ENCODE assay signal across 8 cellular contexts in genomic region chr9:130172858-130173461, GRCh38. TPM values are rescaled to one million over a fixed set of nuclear protein-coding genes. Genes with fewer than 3 reads are reported as not detected.
DNase-seq lines count a peak whose midpoint lies in the region; ATAC-seq and TF ChIP-seq lines count a peak whose summit lies in the region.

No MANE protein-coding gene starts in this region.

- intact Hi-C loops in activated CD4-positive, alpha-beta T cell treated with anti-CD3 and anti-CD28 coated beads for 36 hours (cut with DNase I, micrococcal nuclease): loop anchor here (1.0 to 5.0 kb wide), 5 partner anchors 32 to 69 kb away; no protein-coding TSS in a partner anchor
- intact Hi-C loops in dendritic cell treated with granulocyte-macrophage colony-stimulating factor and Interleukin-4, amounts not matched to agents 40 ng/mL and 50 ng/mL, for 4 days (cut with micrococcal nuclease): no loop called here

- no peak for DNase-seq in HL-60 (ENCODE audit: low read depth in 1 of 2, low spot score in 1 of 2)
- DNase-seq in activated CD4-positive, alpha-beta T cell treated with anti-CD3 and anti-CD28 coated beads for 36 hours: peak; percentile 72
- no peak for DNase-seq in germinal center (ENCODE audit: low spot score)
- DNase-seq in pons (ENCODE audit: low spot score): no peak

- H3K4me1 Mint-ChIP-seq in activated CD4-positive, alpha-beta T cell treated with anti-CD3 and anti-CD28 coated beads for 36 hours: peaks cover 2% of the 10 kb centered on the region
- no peaks in the 10 kb centered on the region for H3K4me1 Mint-ChIP-seq in dendritic cell treated with granulocyte-macrophage colony-stimulating factor and Interleukin-4, amounts not matched to agents 40 ng/mL and 50 ng/mL, for 4 days (ENCODE audit: low read depth)
- H3K4me1 Mint-ChIP-seq in stimulated activated naive CD8-positive, alpha-beta T cell treated with anti-CD3 and anti-CD28 coated beads, Interleukin-15, Interleukin-2, amounts not matched to agents 100 ng/mL and 50 ng/mL, for 24 hours (ENCODE audit: low read depth): peaks cover 5% of the 10 kb centered on the region

- peaks cover 0 to 8% of the 10 kb centered on the region in 2 donors for H3K4me1 ChIP-seq in mucosa of rectum (ENCODE audit: control insufficient read depth in 2 of 2, insufficient read depth in 2 of 2, low read length in 2 of 2)

- H3K4me3 ChIP-seq in HL-60 (replicated peaks; ENCODE audit: insufficient read depth, low read length) (peak overlapping the region; percentile 17; the same call in 1 of the 2 replicates), mucosa of rectum (ENCODE audit: low read length in 2 of 2) (peak overlapping the region; percentile 30 to 62)

- H3K9me3 Mint-ChIP-seq in activated CD4-positive, alpha-beta T cell treated with anti-CD3 and anti-CD28 coated beads for 36 hours (ENCODE audit: low read depth): no peaks in the 10 kb centered on the region
- no peaks in the 10 kb centered on the region for H3K9me3 Mint-ChIP-seq in dendritic cell treated with granulocyte-macrophage colony-stimulating factor and Interleukin-4, amounts not matched to agents 40 ng/mL and 50 ng/mL, for 4 days
- no peaks in the 10 kb centered on the region for H3K9me3 Mint-ChIP-seq in stimulated activated naive CD8-positive, alpha-beta T cell treated with anti-CD3 and anti-CD28 coated beads, Interleukin-15, Interleukin-2, amounts not matched to agents 100 ng/mL and 50 ng/mL, for 24 hours

- TF ChIP-seq CTCF in HL-60 (IDR thresholded peaks at IDR 0.05; ENCODE audit: insufficient read depth, low read length): no peak

- H3K9me3 ChIP-seq in mucosa of rectum (ENCODE audit: control insufficient read depth in 2 of 2, low read length in 2 of 2): no peaks in the 10 kb centered on the region

- CTCF ChIA-PET in activated CD4-positive, alpha-beta T cell treated with anti-CD3 and anti-CD28 coated beads for 36 hours (lab: Charles Lee): interaction anchor here (0.9 kb wide), 1 partner anchor 71 kb away, joined by 5 read pairs; no protein-coding TSS in a partner anchor

- POLR2A ChIA-PET in activated CD4-positive, alpha-beta T cell treated with anti-CD3 and anti-CD28 coated beads for 36 hours (lab: Charles Lee): interaction anchor here (0.5 kb wide), 1 partner anchor 370 kb away, joined by 3 read pairs; no protein-coding TSS in a partner anchor

- H3K27ac Mint-ChIP-seq in activated CD4-positive, alpha-beta T cell treated with anti-CD3 and anti-CD28 coated beads for 36 hours: peak overlapping the region; percentile 51
- H3K27ac Mint-ChIP-seq in dendritic cell treated with granulocyte-macrophage colony-stimulating factor and Interleukin-4, amounts not matched to agents 40 ng/mL and 50 ng/mL, for 4 days: no peak overlapping the region
- no peak overlapping the region for H3K27ac Mint-ChIP-seq in stimulated activated naive CD8-positive, alpha-beta T cell treated with anti-CD3 and anti-CD28 coated beads, Interleukin-15, Interleukin-2, amounts not matched to agents 100 ng/mL and 50 ng/mL, for 24 hours

- H3K36me3 ChIP-seq in mucosa of rectum (ENCODE audit: control insufficient read depth in 2 of 2, insufficient read depth in 2 of 2, low read length in 2 of 2): no peaks in the 10 kb centered on the region

- peaks cover 3% of the 10 kb centered on the region for H3K36me3 Mint-ChIP-seq in activated CD4-positive, alpha-beta T cell treated with anti-CD3 and anti-CD28 coated beads for 36 hours (ENCODE audit: low read depth)
- H3K36me3 Mint-ChIP-seq in dendritic cell treated with granulocyte-macrophage colony-stimulating factor and Interleukin-4, amounts not matched to agents 40 ng/mL and 50 ng/mL, for 4 days (ENCODE audit: low read depth): no peaks in the 10 kb centered on the region
- H3K36me3 Mint-ChIP-seq in stimulated activated naive CD8-positive, alpha-beta T cell treated with anti-CD3 and anti-CD28 coated beads, Interleukin-15, Interleukin-2, amounts not matched to agents 100 ng/mL and 50 ng/mL, for 24 hours (ENCODE audit: low read depth): no peaks in the 10 kb centered on the region

- H3K27me3 Mint-ChIP-seq in activated CD4-positive, alpha-beta T cell treated with anti-CD3 and anti-CD28 coated beads for 36 hours: peaks cover 13% of the 10 kb centered on the region
- H3K27me3 Mint-ChIP-seq in dendritic cell treated with granulocyte-macrophage colony-stimulating factor and Interleukin-4, amounts not matched to agents 40 ng/mL and 50 ng/mL, for 4 days: peaks cover 66% of the 10 kb centered on the region
- H3K27me3 Mint-ChIP-seq in stimulated activated naive CD8-positive, alpha-beta T cell treated with anti-CD3 and anti-CD28 coated beads, Interleukin-15, Interleukin-2, amounts not matched to agents 100 ng/mL and 50 ng/mL, for 24 hours: peaks cover 16% of the 10 kb centered on the region

- H3K27ac ChIP-seq in HL-60 (replicated peaks) (no peak overlapping the region), mucosa of rectum (ENCODE audit: low read depth in 2 of 2, low read length in 2 of 2) (peak overlapping the region in 1 of 2 donors; percentile 39)

- peak; percentile 33 for ATAC-seq in activated CD4-positive, alpha-beta T cell treated with anti-CD3 and anti-CD28 coated beads for 36 hours
- ATAC-seq in GM18517 (IDR thresholded peaks at IDR 0.05; ENCODE audit: unreplicated experiment): no peak

- H3K27me3 ChIP-seq in HL-60 (ENCODE audit: insufficient read depth, poor library complexity, severe bottlenecking) (peaks cover 30% of the 10 kb centered on the region), mucosa of rectum (ENCODE audit: control insufficient read depth in 2 of 2, insufficient read depth in 2 of 2, low read length in 2 of 2) (peaks cover 7% of the 10 kb centered on the region in 2 donors)

- H3K4me3 Mint-ChIP-seq in activated CD4-positive, alpha-beta T cell treated with anti-CD3 and anti-CD28 coated beads for 36 hours: peak overlapping the region; percentile 73
- H3K4me3 Mint-ChIP-seq in dendritic cell treated with granulocyte-macrophage colony-stimulating factor and Interleukin-4, amounts not matched to agents 40 ng/mL and 50 ng/mL, for 4 days: peak overlapping the region; percentile 41
- H3K4me3 Mint-ChIP-seq in stimulated activated naive CD8-positive, alpha-beta T cell treated with anti-CD3 and anti-CD28 coated beads, Interleukin-15, Interleukin-2, amounts not matched to agents 100 ng/mL and 50 ng/mL, for 24 hours: peak overlapping the region; percentile 80

- H3K9ac ChIP-seq in mucosa of rectum (ENCODE audit: low read depth in 1 of 2, low read length in 2 of 2): peak overlapping the region; percentile 33 to 60

RNA-seq across cellular contexts. Expression of gene NCS1, which starts 0.8 kb away (rescaled TPM):
- 10 to 100 TPM; 24.8 to 25.2 TPM for total RNA-seq in activated CD4-positive, alpha-beta T cell treated with anti-CD3 and anti-CD28 coated beads for 36 hours
